9 cellular contexts compared by ENCODE assay signal in genomic region chr2:71544919-71545571, GRCh38.
DNase-seq lines count a peak whose midpoint lies in the region; ATAC-seq and TF ChIP-seq lines count a peak whose summit lies in the region.
"Had no signal": no experiment of that assay in that cellular context is flagged by ENCODE, and none has a peak within 500 bp of the region (broad histone marks: within the 10 kb centered on the region; RNA-seq: fewer than 3 reads in every experiment).

No MANE protein-coding gene starts in this region.

- H3K9me3 Mint-ChIP-seq in activated naive CD8-positive, alpha-beta T cell (ENCODE audit: low read depth) = no peaks in the 10 kb centered on the region
- peaks cover 19% of the 10 kb centered on the region for H3K9me3 Mint-ChIP-seq in nephron progenitor cell

- TF ChIP-seq CTCF in upper lobe of right lung (IDR thresholded peaks at IDR 0.05) (no peak), nephron progenitor cell (IDR thresholded peaks at IDR 0.05) (no peak)

- WGBS in trophoblast cell (ENCODE audit: extremely low coverage, insufficient coverage, insufficient read length) = no CpG with 5 or more reads among the region's 9 CpGs

- H2BK5ac ChIP-seq in trophoblast cell (ENCODE audit: low read depth, low read length, poor library complexity) = no peak overlapping the region

- peaks cover 12% of the 10 kb centered on the region for H3K4me1 ChIP-seq in upper lobe of right lung
- no peaks in the 10 kb centered on the region for H3K4me1 ChIP-seq in trophoblast cell (ENCODE audit: control insufficient read depth in 1 of 2, insufficient read depth in 2 of 2, low read length in 2 of 2)

- H3K27ac ChIP-seq in upper lobe of right lung = peak overlapping the region; percentile 37
- no peak overlapping the region for H3K27ac ChIP-seq in trophoblast cell (ENCODE audit: low read depth, low read length)

- no peaks in the 10 kb centered on the region for H3K36me3 Mint-ChIP-seq in activated naive CD8-positive, alpha-beta T cell
- peaks cover 7% of the 10 kb centered on the region for H3K36me3 Mint-ChIP-seq in nephron progenitor cell (ENCODE audit: low read depth)

- H3K23ac ChIP-seq in trophoblast cell (ENCODE audit: low read length) = no peak overlapping the region

- peaks cover 5% of the 10 kb centered on the region for H3K27me3 Mint-ChIP-seq in activated naive CD8-positive, alpha-beta T cell
- H3K27me3 Mint-ChIP-seq in nephron progenitor cell (ENCODE audit: low read depth, poor library complexity) = peaks cover 40% of the 10 kb centered on the region

- H2BK120ac ChIP-seq in trophoblast cell (ENCODE audit: insufficient read depth, low read length, poor library complexity) = no peak overlapping the region

- peak; percentile 56 for DNase-seq in activated effector memory CD4-positive, alpha-beta T cell treated with anti-CD3 and anti-CD28 coated beads, Interleukin-2, amount 50 U/mL, for 16 hours
- DNase-seq in activated effector memory CD4-positive, alpha-beta T cell treated with Interleukin-2 at 50 U/mL for 16 hours = no peak
- peak; percentile 32 to 60 for DNase-seq in left colon
- DNase-seq in upper lobe of right lung = peak; percentile 56
- no peak for DNase-seq in trophoblast cell
- no peak for DNase-seq in nephron progenitor cell

- no peak overlapping the region for H4K12ac ChIP-seq in trophoblast cell (ENCODE audit: low read depth, low read length)

- no peak overlapping the region for H3K4me2 ChIP-seq in trophoblast cell (ENCODE audit: low read length)

- peak; percentile 94 for ATAC-seq in left colon
- peak; percentile 60 for ATAC-seq in upper lobe of right lung
- ATAC-seq in HG03460 (IDR thresholded peaks at IDR 0.05; ENCODE audit: unreplicated experiment) = no peak

- H3K18ac ChIP-seq in trophoblast cell (ENCODE audit: low read length) = no peak overlapping the region

- H4K91ac ChIP-seq in trophoblast cell (ENCODE audit: low read depth, low read length) = no peak overlapping the region

- peaks cover 10% of the 10 kb centered on the region for H3K4me1 Mint-ChIP-seq in activated naive CD8-positive, alpha-beta T cell (ENCODE audit: low read depth)
- H3K4me1 Mint-ChIP-seq in nephron progenitor cell = peaks cover 11% of the 10 kb centered on the region
- H3K4me1 Mint-ChIP-seq: endodermal cell had no signal

- no peak overlapping the region for H4K8ac ChIP-seq in trophoblast cell (ENCODE audit: low read depth, low read length)

- H3K36me3 ChIP-seq in upper lobe of right lung (no peaks in the 10 kb centered on the region), trophoblast cell (ENCODE audit: control insufficient read depth in 1 of 2, insufficient read depth in 2 of 2, low read length in 2 of 2) (peaks cover 0 to 5% of the 10 kb centered on the region in 2 experiments)

- no peak overlapping the region for H3K14ac ChIP-seq in trophoblast cell (ENCODE audit: low read length)

- no peak overlapping the region for H3K9ac ChIP-seq in trophoblast cell (ENCODE audit: low read length)

- H2AFZ ChIP-seq in trophoblast cell (ENCODE audit: insufficient read depth, low read length, poor library complexity) = no peak overlapping the region

- no peaks in the 10 kb centered on the region for H3K79me1 ChIP-seq in trophoblast cell (ENCODE audit: low read length)

- H3K4me3 ChIP-seq in upper lobe of right lung (peak overlapping the region; percentile 5), trophoblast cell (ENCODE audit: low read depth, low read length) (no peak overlapping the region)

- no peak overlapping the region for H2AK5ac ChIP-seq in trophoblast cell (ENCODE audit: low read length)

- peak overlapping the region; percentile 52 for H3K27ac Mint-ChIP-seq in activated naive CD8-positive, alpha-beta T cell
- no peak overlapping the region for H3K27ac Mint-ChIP-seq in nephron progenitor cell
- H3K27ac Mint-ChIP-seq: endodermal cell had no signal

- H3K79me2 ChIP-seq in trophoblast cell (ENCODE audit: control insufficient read depth, insufficient read depth, low read length, poor library complexity) = no peaks in the 10 kb centered on the region

- no peak overlapping the region for H2BK12ac ChIP-seq in trophoblast cell (ENCODE audit: low read length)

- no peaks in the 10 kb centered on the region for H3K27me3 ChIP-seq in upper lobe of right lung
- H3K27me3 ChIP-seq in trophoblast cell (ENCODE audit: insufficient read depth, low read length) = no peaks in the 10 kb centered on the region

- H3K9me3 ChIP-seq in upper lobe of right lung = no peaks in the 10 kb centered on the region
- peaks cover 1% of the 10 kb centered on the region for H3K9me3 ChIP-seq in trophoblast cell (ENCODE audit: insufficient read depth, low read depth, low read length)

- H3K4me3 Mint-ChIP-seq in activated naive CD8-positive, alpha-beta T cell = peak overlapping the region; percentile 83
- H3K4me3 Mint-ChIP-seq in nephron progenitor cell = no peak overlapping the region
- H3K4me3 Mint-ChIP-seq: endodermal cell had no signal

- H3K4ac ChIP-seq in trophoblast cell (ENCODE audit: low read depth, low read length) = no peak overlapping the region

- intact Hi-C loops in left colon (cut with DNase I, micrococcal nuclease) (loop anchor here in 1 of 2 donors (5.0 to 10.0 kb wide), 3 partner anchors 260 to 1200 kb away; no protein-coding TSS in a partner anchor), upper lobe of right lung (cut with DNase I) (loop anchor here (5.0 to 10.0 kb wide), 2 partner anchors 260 to 607 kb away; no protein-coding TSS in a partner anchor)

Comparison
In these comparisons a context has a peak if more than half of its experiments do, and no peak if none do; other contexts are left out.
1. DNase-seq: peak in activated effector memory CD4-positive, alpha-beta T cell treated with anti-CD3 and anti-CD28 coated beads, Interleukin-2, amount 50 U/mL, for 16 hours (single experiment), left colon (2 of 2) and upper lobe of right lung (single experiment); none in activated effector memory CD4-positive, alpha-beta T cell treated with Interleukin-2 at 50 U/mL for 16 hours (single experiment), trophoblast cell (0 of 2) and nephron progenitor cell (single experiment).